Comparison of ENCODE assay signal across 17 cellular contexts in genomic region chr1:16276302-16277020, GRCh38. TPM values are rescaled to one million over a fixed set of nuclear protein-coding genes. Genes with fewer than 3 reads are reported as not detected.
A peak's percentile ranks its signal among the peaks of the same experiment; 100 is the strongest.
DNase-seq lines count a peak whose midpoint lies in the region; ATAC-seq and TF ChIP-seq lines count a peak whose summit lies in the region.
"Had no signal": no experiment of that assay in that cellular context is flagged by ENCODE, and none has a peak within 500 bp of the region (broad histone marks: within the 10 kb centered on the region; RNA-seq: fewer than 3 reads in every experiment).

No MANE protein-coding gene starts in this region.

- peaks cover 5% of the 10 kb centered on the region for H3K36me3 Mint-ChIP-seq in activated naive CD4-positive, alpha-beta T cell treated with anti-CD3 and anti-CD28 coated beads, Interleukin-2, amount 50 U/mL, for 24 hours
- no peaks in the 10 kb centered on the region for H3K36me3 Mint-ChIP-seq in activated naive CD4-positive, alpha-beta T cell treated with anti-CD3 and anti-CD28 coated beads for 36 hours (ENCODE audit: low read depth)

- no peak for TF ChIP-seq CTCF in SK-N-SH (IDR thresholded peaks at IDR 0.05)

- H3K4me1 ChIP-seq in SK-N-SH (ENCODE audit: control insufficient read depth in 1 of 2, insufficient read depth in 2 of 2, low read depth in 1 of 2, low read length in 1 of 2): no peaks in the 10 kb centered on the region

- intact Hi-C loops in activated naive CD4-positive, alpha-beta T cell treated with anti-CD3 and anti-CD28 coated beads for 36 hours (cut with micrococcal nuclease): no loop called here

- DNase-seq in activated naive CD4-positive, alpha-beta T cell treated with anti-CD3 and anti-CD28 coated beads for 36 hours: no peak
- DNase-seq in HEK293T (ENCODE audit: extremely low spot score) (no peak), cerebellum (ENCODE audit: low spot score) (peak; percentile 71), pons (ENCODE audit: low spot score) (peak; percentile 13), SK-N-SH (no peak), NAMALWA (ENCODE audit: low spot score) (no peak)
- DNase-seq: CD8-positive, alpha-beta T cell; GF-D8; NCI-H1048; NCI-H1694; NCI-H2107; NCI-H748 treated with DMSO at 0.1 percent for 48 hours had no signal

- no peaks in the 10 kb centered on the region for H3K27me3 ChIP-seq in SK-N-SH (ENCODE audit: insufficient read depth)

- no peak overlapping the region for H2AFZ ChIP-seq in SK-N-SH (ENCODE audit: low read depth)

- H3K4me3 Mint-ChIP-seq in activated naive CD4-positive, alpha-beta T cell treated with anti-CD3 and anti-CD28 coated beads, Interleukin-2, amount 50 U/mL, for 24 hours: no peak overlapping the region
- no peak overlapping the region for H3K4me3 Mint-ChIP-seq in activated naive CD4-positive, alpha-beta T cell treated with anti-CD3 and anti-CD28 coated beads for 36 hours
- H3K4me3 Mint-ChIP-seq: CD8-positive, alpha-beta T cell had no signal

- 97% methylated on average over 6 of the region's 6 CpGs for WGBS in SK-N-SH (ENCODE audit: low lambda C conversion rate)

- no peak for TF ChIP-seq EP300 in SK-N-SH (IDR thresholded peaks at IDR 0.05; ENCODE audit: borderline replicate concordance in 1 of 2, low read depth in 1 of 2, low read length in 1 of 2)

- no peak overlapping the region for H3K9ac ChIP-seq in SK-N-SH
- H3K9ac ChIP-seq: KMS-11 had no signal

- H3K9me3 Mint-ChIP-seq in activated naive CD4-positive, alpha-beta T cell treated with anti-CD3 and anti-CD28 coated beads, Interleukin-2, amount 50 U/mL, for 24 hours: no peaks in the 10 kb centered on the region
- H3K9me3 Mint-ChIP-seq in activated naive CD4-positive, alpha-beta T cell treated with anti-CD3 and anti-CD28 coated beads for 36 hours: no peaks in the 10 kb centered on the region
- H3K9me3 Mint-ChIP-seq: CD8-positive, alpha-beta T cell had no signal

- no peak overlapping the region for H3K27ac ChIP-seq in SK-N-SH (ENCODE audit: low read depth in 2 of 2, low read length in 1 of 2)
- H3K27ac ChIP-seq: KMS-11, RWPE1 had no signal

- no peaks in the 10 kb centered on the region for H3K27me3 Mint-ChIP-seq in activated naive CD4-positive, alpha-beta T cell treated with anti-CD3 and anti-CD28 coated beads, Interleukin-2, amount 50 U/mL, for 24 hours
- no peaks in the 10 kb centered on the region for H3K27me3 Mint-ChIP-seq in activated naive CD4-positive, alpha-beta T cell treated with anti-CD3 and anti-CD28 coated beads for 36 hours (ENCODE audit: low read depth)

- POLR2A ChIA-PET in HEK293T (lab: Yijun Ruan, JAX): no interaction called here
- POLR2A ChIA-PET in SK-N-SH (lab: Yijun Ruan, JAX): no interaction called here

- H3K9me2 ChIP-seq in SK-N-SH: no peaks in the 10 kb centered on the region

- H3K9me3 ChIP-seq in SK-N-SH: no peaks in the 10 kb centered on the region

- CTCF ChIA-PET in activated naive CD4-positive, alpha-beta T cell treated with anti-CD3 and anti-CD28 coated beads for 36 hours (lab: Charles Lee): interaction anchor here (0.9 to 1.1 kb wide), 2 partner anchors 10 to 198 kb away, joined by 3 read pairs; no protein-coding TSS in a partner anchor
- CTCF ChIA-PET in HEK293T (lab: Yijun Ruan, JAX) (no interaction called here), SK-N-SH (lab: Yijun Ruan, JAX) (interaction anchor here (1.2 to 1.6 kb wide), 2 partner anchors 14 to 197 kb away, joined by 5 read pairs; no protein-coding TSS in a partner anchor)

- H3K27ac Mint-ChIP-seq in activated naive CD4-positive, alpha-beta T cell treated with anti-CD3 and anti-CD28 coated beads, Interleukin-2, amount 50 U/mL, for 24 hours: peak overlapping the region; percentile 12
- H3K27ac Mint-ChIP-seq in activated naive CD4-positive, alpha-beta T cell treated with anti-CD3 and anti-CD28 coated beads for 36 hours: no peak overlapping the region
- H3K27ac Mint-ChIP-seq: CD8-positive, alpha-beta T cell had no signal

- H3F3A ChIP-seq in SK-N-SH (replicated peaks; ENCODE audit: insufficient read depth): no peaks in the 10 kb centered on the region

- peaks cover 0 to 7% of the 10 kb centered on the region in 2 experiments for H3K36me3 ChIP-seq in SK-N-SH (replicated peaks in 1 of 2; ENCODE audit: control insufficient read depth in 1 of 2, insufficient read depth in 2 of 2, low read length in 1 of 2)

- no peak overlapping the region for H3K4me3 ChIP-seq in SK-N-SH (ENCODE audit: low read depth in 2 of 2, low read length in 1 of 2)

- TF ChIP-seq RAD21 in SK-N-SH (IDR thresholded peaks at IDR 0.05; ENCODE audit: low read length): no peak

- peaks cover 22% of the 10 kb centered on the region; the same call in 1 of the 2 replicates for H3K79me2 ChIP-seq in SK-N-SH (ENCODE audit: insufficient read depth)

- H3K4me2 ChIP-seq in SK-N-SH: no peak overlapping the region
- H3K4me2 ChIP-seq: KMS-11 had no signal

- H3K4me1 Mint-ChIP-seq in activated naive CD4-positive, alpha-beta T cell treated with anti-CD3 and anti-CD28 coated beads, Interleukin-2, amount 50 U/mL, for 24 hours: peaks cover 22% of the 10 kb centered on the region
- H3K4me1 Mint-ChIP-seq in activated naive CD4-positive, alpha-beta T cell treated with anti-CD3 and anti-CD28 coated beads for 36 hours (ENCODE audit: low read depth): peaks cover 3% of the 10 kb centered on the region

- H4K20me1 ChIP-seq in SK-N-SH (ENCODE audit: insufficient read depth): no peaks in the 10 kb centered on the region

- ATAC-seq in GM19463 (IDR thresholded peaks at IDR 0.05; ENCODE audit: unreplicated experiment): no peak
- ATAC-seq: CD8-positive, alpha-beta T cell; HepG2 had no signal

TF ChIP-seq in HEK293T, 16 proteins besides CTCF, POLR2A, EP300 and RAD21:
- TF ChIP-seq PKNOX1 (IDR thresholded peaks at IDR 0.05): 0 out of 2 replicates have a peak, but pooled peaks have one; percentile 4
- no peak for TF ChIP-seq HDGF (IDR thresholded peaks at IDR 0.05; ENCODE audit: borderline replicate concordance)

TF ChIP-seq in SK-N-SH, 30 proteins besides CTCF, POLR2A, EP300 and RAD21 (continues in another document):
- no peak for TF ChIP-seq REST (IDR thresholded peaks at IDR 0.05; ENCODE audit: low read depth, low read length)
- no peak for TF ChIP-seq RCOR1 (IDR thresholded peaks at IDR 0.05; ENCODE audit: low read length)
- TF ChIP-seq NRF1 (IDR thresholded peaks at IDR 0.05; ENCODE audit: low read depth, low read length): no peak
- TF ChIP-seq SMC3 (IDR thresholded peaks at IDR 0.05; ENCODE audit: low read depth, low read length): no peak
- no peak for TF ChIP-seq CHD2 (IDR thresholded peaks at IDR 0.05; ENCODE audit: low read length, partially characterized antibody)
- TF ChIP-seq EZH2phosphoT487 (IDR thresholded peaks at IDR 0.05; ENCODE audit: borderline replicate concordance, low read depth): no peak
- TF ChIP-seq ELF1 (IDR thresholded peaks at IDR 0.05): no peak
- TF ChIP-seq USF1 (IDR thresholded peaks at IDR 0.05; ENCODE audit: borderline replicate concordance, low read depth): no peak
- TF ChIP-seq TEAD4 (IDR thresholded peaks at IDR 0.05; ENCODE audit: borderline replicate concordance, insufficient read depth): no peak
- TF ChIP-seq MAX (IDR thresholded peaks at IDR 0.05; ENCODE audit: low read depth): no peak
- TF ChIP-seq GATA2 (CRISPR knock-in tag; IDR thresholded peaks at IDR 0.05): no peak
- TF ChIP-seq MEF2A (IDR thresholded peaks at IDR 0.05; ENCODE audit: borderline replicate concordance, low read depth): no peak
- no peak for TF ChIP-seq SIN3A (IDR thresholded peaks at IDR 0.05; ENCODE audit: borderline replicate concordance, low read depth, low read length)

RNA-seq across cellular contexts. Expression of gene CPLANE2, which starts 39.5 kb away (rescaled TPM):
- 1 to 10 TPM; 2.7 to 4.0 TPM for total RNA-seq in activated naive CD4-positive, alpha-beta T cell treated with anti-CD3 and anti-CD28 coated beads for 36 hours
- 10.1 TPM for total RNA-seq in cerebellum
- polyA plus RNA-seq in SK-N-SH (2012; rRNA removed): 6.5 and 8.6 TPM in 2 replicates
- 2.9 and 5.8 TPM in 2 replicates for polyA plus RNA-seq in SK-N-SH (2012; cell fraction: cytosol; rRNA removed)
- polyA plus RNA-seq in SK-N-SH (2012; cell fraction: nucleus; rRNA removed): 11.7 and 12.6 TPM in 2 replicates

Comparison
In these comparisons a context has a peak if more than half of its experiments do, and no peak if none do; other contexts are left out.
1. DNase-seq: peak in cerebellum (single experiment) and pons (single experiment); none in activated naive CD4-positive, alpha-beta T cell treated with anti-CD3 and anti-CD28 coated beads for 36 hours (single experiment), HEK293T (single experiment), SK-N-SH (single experiment) and NAMALWA (single experiment).